In the genomic region with DNA sequence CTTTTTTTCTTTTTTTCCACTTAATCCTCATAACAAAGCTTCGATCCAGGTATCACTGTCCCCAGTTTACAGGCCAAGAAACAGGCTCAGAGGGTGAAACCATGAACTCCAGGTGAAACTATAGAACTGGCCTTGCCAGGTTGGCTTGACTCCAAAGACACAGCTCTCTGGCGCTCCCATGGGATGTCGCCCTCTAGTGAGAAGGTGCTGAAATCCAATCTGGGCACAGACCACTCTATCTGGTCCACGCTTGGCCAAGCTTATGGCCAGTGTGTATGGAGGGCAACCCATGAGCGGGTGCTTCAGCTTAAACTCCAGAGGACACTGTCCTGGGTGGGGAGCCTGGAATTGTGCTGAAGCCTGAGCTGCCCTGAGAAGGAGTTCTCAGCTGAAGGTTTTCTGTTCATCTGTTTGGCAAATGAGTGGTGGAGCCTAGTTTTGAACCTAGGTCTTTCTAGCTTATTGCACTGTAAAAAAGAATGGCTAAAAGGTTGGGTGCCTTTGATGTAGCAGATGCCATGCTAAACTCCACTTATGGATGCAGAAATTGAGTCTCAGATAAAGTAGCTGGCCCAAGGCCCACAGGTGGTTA, we compare ENCODE assay signal across 8 cellular contexts.
DNase-seq lines count a peak whose midpoint lies in the region; ATAC-seq and TF ChIP-seq lines count a peak whose summit lies in the region.
"Had no signal": no experiment of that assay in that cellular context is flagged by ENCODE, and none has a peak within 500 bp of the region (broad histone marks: within the 10 kb centered on the region; RNA-seq: fewer than 3 reads in every experiment).

No MANE protein-coding gene starts in this region.

- H3K9me3 ChIP-seq in IMR-90 (ENCODE audit: control insufficient read depth, insufficient read depth, low read length) (no peaks in the 10 kb centered on the region), adrenal gland (replicated peaks in 1 of 3) (no peaks in the 10 kb centered on the region), aorta (ENCODE audit: control insufficient read depth, low read length) (no peaks in the 10 kb centered on the region)

- intact Hi-C loops in IMR-90 (cut with micrococcal nuclease) (no loop called here), adrenal gland (cut with DNase I) (no loop called here), aorta (cut with DNase I) (no loop called here)

- TF ChIP-seq POLR2A in IMR-90 (IDR thresholded peaks at IDR 0.05; ENCODE audit: low read depth, low read length), result no peak
- no peak for TF ChIP-seq POLR2A in adrenal gland (IDR thresholded peaks at IDR 0.05)

- no peak overlapping the region for H2BK15ac ChIP-seq in IMR-90 (ENCODE audit: low read depth, low read length)
- H2BK15ac ChIP-seq in mesendoderm (replicated peaks; ENCODE audit: low read depth), result no peak overlapping the region

- no peak for TF ChIP-seq RAD21 in IMR-90 (IDR thresholded peaks at IDR 0.05; ENCODE audit: low read length)

- H2BK120ac ChIP-seq in IMR-90 (ENCODE audit: low read depth, low read length), result no peak overlapping the region
- no peak overlapping the region for H2BK120ac ChIP-seq in mesendoderm (ENCODE audit: low read depth, low read length)

- H4K5ac ChIP-seq in IMR-90 (ENCODE audit: low read depth, low read length), result no peak overlapping the region
- H4K5ac ChIP-seq in mesendoderm (ENCODE audit: low read length), result no peak overlapping the region

- no peak overlapping the region for H2AFZ ChIP-seq in IMR-90 (replicated peaks; ENCODE audit: low read length, poor library complexity)

- no peak overlapping the region for H3K4me3 ChIP-seq in IMR-90 (ENCODE audit: insufficient read depth, low read depth, low read length)
- H3K4me3 ChIP-seq in adrenal gland, result no peak overlapping the region
- H3K4me3 ChIP-seq in mesendoderm (ENCODE audit: low read length), result no peak overlapping the region
- no peak overlapping the region for H3K4me3 ChIP-seq in aorta (ENCODE audit: low read length in 2 of 2)

- TF ChIP-seq CTCF in GM10248 (IDR thresholded peaks at IDR 0.05; ENCODE audit: control extremely low read depth, extremely low read depth, low read depth, missing control alignments) (peak; percentile 33), IMR-90 (conservative IDR thresholded peaks at IDR 0.05; ENCODE audit: low read depth, low read length) (0 out of 2 replicates have a peak, but pooled peaks have one; percentile 11), adrenal gland (IDR thresholded peaks at IDR 0.05) (peak in 4 of 6 experiments; percentile 26 to 36 (median 34))

- H3K4me1 ChIP-seq in IMR-90 (ENCODE audit: control insufficient read depth, insufficient read depth, low read length) (peaks cover 11% of the 10 kb centered on the region), adrenal gland (replicated peaks in 1 of 2) (no peaks in the 10 kb centered on the region), mesendoderm (ENCODE audit: control insufficient read depth, low read depth, low read length) (peaks cover 2% of the 10 kb centered on the region), aorta (ENCODE audit: control insufficient read depth in 1 of 2, insufficient read depth in 2 of 2, low read length in 2 of 2) (no peaks in the 10 kb centered on the region)

- H2AK5ac ChIP-seq in IMR-90 (ENCODE audit: low read depth, low read length) (no peak overlapping the region; the same call in 1 of the 2 replicates), mesendoderm (ENCODE audit: low read length) (no peak overlapping the region)

- H3K27me3 ChIP-seq in IMR-90 (ENCODE audit: control insufficient read depth, insufficient read depth, low read length), result no peaks in the 10 kb centered on the region
- no peaks in the 10 kb centered on the region for H3K27me3 ChIP-seq in adrenal gland
- no peaks in the 10 kb centered on the region for H3K27me3 ChIP-seq in mesendoderm (ENCODE audit: insufficient read depth, low read length, poor library complexity)
- no peaks in the 10 kb centered on the region for H3K27me3 ChIP-seq in aorta (ENCODE audit: control insufficient read depth in 1 of 2, insufficient read depth in 2 of 2, low read length in 1 of 2)

- H3K36me3 ChIP-seq in IMR-90 (ENCODE audit: control insufficient read depth, insufficient read depth, low read length) (peaks cover 5% of the 10 kb centered on the region), adrenal gland (replicated peaks in 1 of 2) (no peaks in the 10 kb centered on the region), mesendoderm (ENCODE audit: control insufficient read depth, insufficient read depth, low read length) (no peaks in the 10 kb centered on the region), aorta (ENCODE audit: control insufficient read depth in 1 of 2, insufficient read depth in 2 of 2, low read length in 1 of 2) (no peaks in the 10 kb centered on the region)

- BruUV-seq in IMR-90 (replicated peaks; lab: Mats Ljungman, UMichigan), result no TSS peak

- CTCF ChIA-PET in GM10248 (lab: Yijun Ruan, JAX) (interaction anchor here (0.7 to 1.6 kb wide), 9 partner anchors 8 to 353 kb away, joined by 3 to 5 read pairs (median 3); no protein-coding TSS in a partner anchor), IMR-90 (lab: Yijun Ruan, JAX) (interaction anchor here (1.4 kb wide), 1 partner anchor 25 kb away, joined by 3 read pairs; no protein-coding TSS in a partner anchor)

- no peak overlapping the region for H3K14ac ChIP-seq in IMR-90 (replicated peaks; ENCODE audit: low read depth, low read length)

- in situ Hi-C loops in IMR-90 (cut with MboI; ENCODE audit: low sequenced_read_pairs), result no loop called here

- H3K4me2 ChIP-seq in IMR-90 (ENCODE audit: low read depth, low read length) (no peak overlapping the region), mesendoderm (ENCODE audit: low read length) (no peak overlapping the region)

- no peak overlapping the region for H3K27ac ChIP-seq in IMR-90 (ENCODE audit: insufficient read depth, low read length)
- no peak overlapping the region for H3K27ac ChIP-seq in adrenal gland
- H3K27ac ChIP-seq in mesendoderm (ENCODE audit: low read depth, low read length), result no peak overlapping the region
- no peak overlapping the region for H3K27ac ChIP-seq in aorta (ENCODE audit: low read depth in 1 of 2, low read length in 2 of 2)

- no peak overlapping the region for H4K91ac ChIP-seq in IMR-90 (ENCODE audit: insufficient read depth, low read depth, low read length)

- H3K4ac ChIP-seq in IMR-90 (ENCODE audit: low read depth, low read length) (no peak overlapping the region), mesendoderm (ENCODE audit: low read depth, low read length) (no peak overlapping the region)

- no peak overlapping the region for H4K8ac ChIP-seq in IMR-90 (ENCODE audit: low read depth in 2 of 2, low read length in 2 of 2)
- no peak overlapping the region for H4K8ac ChIP-seq in mesendoderm (ENCODE audit: low read depth, low read length)

- POLR2A ChIA-PET in GM10248 (lab: Yijun Ruan, JAX) (no interaction called here), IMR-90 (lab: Charles Lee; ENCODE audit: unreplicated experiment) (no interaction called here)

- H3K79me1 ChIP-seq in IMR-90 (ENCODE audit: low read depth in 1 of 2, low read length in 2 of 2) (peaks cover 0 to 5% of the 10 kb centered on the region in 2 experiments; a peak in 1 of 4 replicates), mesendoderm (ENCODE audit: low read length) (no peaks in the 10 kb centered on the region)

- H3K23ac ChIP-seq in IMR-90 (ENCODE audit: low read depth, low read length) (no peak overlapping the region), mesendoderm (ENCODE audit: low read length) (no peak overlapping the region)

- no peak overlapping the region for H2AK9ac ChIP-seq in IMR-90 (replicated peaks; ENCODE audit: low read depth, low read length, poor library complexity)

- ATAC-seq in IMR-90 (ENCODE audit: low read depth), result no peak
- ATAC-seq in aorta (ENCODE audit: low FRiP score), result no peak
- ATAC-seq in HG02588 (IDR thresholded peaks at IDR 0.05; ENCODE audit: unreplicated experiment), result no peak

- H4K20me1 ChIP-seq in IMR-90 (ENCODE audit: insufficient read depth, low read length), result no peaks in the 10 kb centered on the region

- DNase-seq in GM10248 (ENCODE audit: extremely low spot score) (no peak), IMR-90 (no peak), adrenal gland (peak in 5 of 7 donors; percentile 24 to 62 (median 42)), mesendoderm (peak; percentile 68), aorta (no peak)
- DNase-seq in stimulated activated naive CD4-positive, alpha-beta T cell (lab: John Stamatoyannopoulos, UW), result no peak
- DNase-seq: retina had no signal

- WGBS in IMR-90 (ENCODE audit: extremely low coverage in 2 of 2, insufficient read length in 1 of 2), 2 experiments, result no CpG with 5 or more reads among the region's 5 CpGs
- 67 to 89% (median 69%) methylated on average over 4 to 5 of the region's 5 CpGs for WGBS in adrenal gland, 4 donors
- no CpG with 5 or more reads among the region's 5 CpGs for WGBS in mesendoderm (ENCODE audit: extremely low coverage, insufficient coverage, low lambda C conversion rate)
- WGBS in aorta, 2 donors, result 76 to 78% methylated on average over 5 of the region's 5 CpGs

- dilution Hi-C loops in IMR-90 (cut with HindIII; ENCODE audit: low sequenced_read_pairs, unreplicated experiment), result no loop called here

- no peak overlapping the region for H2BK20ac ChIP-seq in IMR-90 (ENCODE audit: low read depth, low read length)

- H3K56ac ChIP-seq in IMR-90 (ENCODE audit: extremely low read depth, insufficient read depth, low read length), result no peak overlapping the region
- no peak overlapping the region for H3K56ac ChIP-seq in mesendoderm (ENCODE audit: low read length)

- no peak overlapping the region for H2BK5ac ChIP-seq in IMR-90 (ENCODE audit: low read depth, low read length, poor library complexity, severe bottlenecking)
- no peak overlapping the region for H2BK5ac ChIP-seq in mesendoderm (ENCODE audit: low read length)

- H3K9me1 ChIP-seq in IMR-90 (ENCODE audit: insufficient read depth, low read length), result peaks cover 9% of the 10 kb centered on the region

- H3K9ac ChIP-seq in IMR-90 (ENCODE audit: low read depth, low read length), result no peak overlapping the region
- no peak overlapping the region for H3K9ac ChIP-seq in mesendoderm (ENCODE audit: low read length)

- H3K18ac ChIP-seq in IMR-90 (ENCODE audit: low read depth, low read length) (no peak overlapping the region), mesendoderm (ENCODE audit: low read length) (no peak overlapping the region)

- no peaks in the 10 kb centered on the region for H3K79me2 ChIP-seq in mesendoderm (ENCODE audit: control insufficient read depth, insufficient read depth, low read length)

TF ChIP-seq in IMR-90, 13 proteins besides CTCF, POLR2A, EP300 and RAD21 (continues in another document):
- TF ChIP-seq USF2 (IDR thresholded peaks at IDR 0.05; ENCODE audit: low read depth, low read length), result no peak
- TF ChIP-seq MXI1 (IDR thresholded peaks at IDR 0.05; ENCODE audit: borderline replicate concordance, low read depth, low read length), result no peak
- TF ChIP-seq CHD1 (IDR thresholded peaks at IDR 0.05; ENCODE audit: low read depth, low read length), result no peak
- TF ChIP-seq RFX5 (IDR thresholded peaks at IDR 0.05; ENCODE audit: low read depth, low read length), result no peak

Comparison
In these comparisons a context has a peak if more than half of its experiments do, and no peak if none do; other contexts are left out.
1. DNase-seq: peak in adrenal gland (5 of 7) and mesendoderm (single experiment); none in GM10248 (single experiment), IMR-90 (single experiment), stimulated activated naive CD4-positive, alpha-beta T cell (0 of 6) and aorta (0 of 2).
2. Peak in every context shown above with its lines, with median percentiles within 50 percentile points of each other: CTCF ChIP-seq.